In genomic region chr15:65631503-65631902, GRCh38 we compare ENCODE assay signal across 21 cellular contexts. TPM values are rescaled to one million over a fixed set of nuclear protein-coding genes. Genes with fewer than 3 reads are reported as not detected.
DNase-seq lines count a peak whose midpoint lies in the region; ATAC-seq and TF ChIP-seq lines count a peak whose summit lies in the region.
"Had no signal": no experiment of that assay in that cellular context is flagged by ENCODE, and none has a peak within 500 bp of the region (broad histone marks: within the 10 kb centered on the region; RNA-seq: fewer than 3 reads in every experiment).

No MANE protein-coding gene starts in this region.

- no peak overlapping the region for H3K23ac ChIP-seq in mesenchymal stem cell (ENCODE audit: low read length in 2 of 2)

- peak overlapping the region; percentile 50 for H3K4me2 ChIP-seq in OCI-LY3 (ENCODE audit: low read length)
- H3K4me2 ChIP-seq in mesenchymal stem cell (ENCODE audit: low read length, poor library complexity, severe bottlenecking) = no peak overlapping the region

- no peak overlapping the region for H3K9ac ChIP-seq in OCI-LY3 (ENCODE audit: low read length)
- no peak overlapping the region for H3K9ac ChIP-seq in mesenchymal stem cell (ENCODE audit: low read length)

- no peak overlapping the region for H2AK5ac ChIP-seq in mesenchymal stem cell (ENCODE audit: low read length, severe bottlenecking)

- H3K27me3 ChIP-seq in CD4-positive, CD25-positive, alpha-beta regulatory T cell (ENCODE audit: control insufficient read depth, insufficient read depth, low read length) = no peaks in the 10 kb centered on the region
- H3K27me3 ChIP-seq in OCI-LY3 (ENCODE audit: low read depth, low read length) (peaks cover 83% of the 10 kb centered on the region), mesenchymal stem cell (ENCODE audit: control insufficient read depth in 1 of 2, insufficient read depth in 1 of 2, low read length in 2 of 2) (no peaks in the 10 kb centered on the region)
- H3K27me3 ChIP-seq: breast epithelium, ovary had no signal

- H3K36me3 Mint-ChIP-seq in CD4-positive, CD25-positive, alpha-beta regulatory T cell = peaks cover 21% of the 10 kb centered on the region
- H3K36me3 Mint-ChIP-seq: WTC11 had no signal

- no peak overlapping the region for H2BK5ac ChIP-seq in mesenchymal stem cell (ENCODE audit: low read depth, low read length, poor library complexity, severe bottlenecking)

- peak overlapping the region; percentile 6 to 79 (median 45) for H3K27ac Mint-ChIP-seq in CD4-positive, CD25-positive, alpha-beta regulatory T cell
- H3K27ac Mint-ChIP-seq: dendritic cell treated with granulocyte-macrophage colony-stimulating factor and Interleukin-4, amounts not matched to agents 40 ng/mL and 50 ng/mL, for 4 days; WTC11 had no signal

- H3K4me3 ChIP-seq in CD4-positive, CD25-positive, alpha-beta regulatory T cell (ENCODE audit: low read depth, low read length) = peak overlapping the region; percentile 76
- H3K4me3 ChIP-seq in OCI-LY3 (ENCODE audit: low read length) (peak overlapping the region; percentile 10; the same call in 1 of the 2 replicates), mesenchymal stem cell (ENCODE audit: insufficient read depth in 1 of 2, low read depth in 1 of 2, low read length in 2 of 2) (no peak overlapping the region)
- H3K4me3 ChIP-seq: breast epithelium, ovary had no signal

- H2AFZ ChIP-seq in OCI-LY3 (ENCODE audit: low read depth, low read length) (no peak overlapping the region), mesenchymal stem cell (ENCODE audit: low read depth, low read length) (no peak overlapping the region)

- no peak overlapping the region for H2BK15ac ChIP-seq in mesenchymal stem cell (ENCODE audit: low read depth, poor library complexity, severe bottlenecking)

- H3K36me3 ChIP-seq in CD4-positive, CD25-positive, alpha-beta regulatory T cell (ENCODE audit: control insufficient read depth, insufficient read depth, low read length) = no peaks in the 10 kb centered on the region
- H3K36me3 ChIP-seq in OCI-LY3 (replicated peaks; ENCODE audit: low read depth, low read length) (no peaks in the 10 kb centered on the region), mesenchymal stem cell (ENCODE audit: control insufficient read depth in 1 of 2, insufficient read depth in 2 of 2, low read depth in 1 of 2, low read length in 2 of 2) (no peaks in the 10 kb centered on the region)
- H3K36me3 ChIP-seq: breast epithelium, ovary had no signal

- H3K18ac ChIP-seq in mesenchymal stem cell (ENCODE audit: low read depth in 1 of 2, low read length in 2 of 2) = no peak overlapping the region

- H3K4me1 Mint-ChIP-seq in CD4-positive, CD25-positive, alpha-beta regulatory T cell = peaks cover 5 to 30% (median 15%) of the 10 kb centered on the region in 4 donors

- H3K14ac ChIP-seq in mesenchymal stem cell (ENCODE audit: low read length in 2 of 2) = no peak overlapping the region

- no peak overlapping the region for H4K8ac ChIP-seq in mesenchymal stem cell (ENCODE audit: low read length)

- peak overlapping the region; percentile 37 to 76 (median 70) for H3K4me3 Mint-ChIP-seq in CD4-positive, CD25-positive, alpha-beta regulatory T cell
- H3K4me3 Mint-ChIP-seq: dendritic cell treated with granulocyte-macrophage colony-stimulating factor and Interleukin-4, amounts not matched to agents 40 ng/mL and 50 ng/mL, for 4 days; WTC11 had no signal

- H3K9me3 Mint-ChIP-seq in CD4-positive, CD25-positive, alpha-beta regulatory T cell = no peaks in the 10 kb centered on the region
- H3K9me3 Mint-ChIP-seq: dendritic cell treated with granulocyte-macrophage colony-stimulating factor and Interleukin-4, amounts not matched to agents 40 ng/mL and 50 ng/mL, for 4 days; WTC11 had no signal

- H3K27me3 Mint-ChIP-seq in CD4-positive, CD25-positive, alpha-beta regulatory T cell = no peaks in the 10 kb centered on the region
- H3K27me3 Mint-ChIP-seq: dendritic cell treated with granulocyte-macrophage colony-stimulating factor and Interleukin-4, amounts not matched to agents 40 ng/mL and 50 ng/mL, for 4 days had no signal

- H2BK120ac ChIP-seq in mesenchymal stem cell (ENCODE audit: low read depth, low read length) = no peak overlapping the region

- H3K4me1 ChIP-seq in CD4-positive, CD25-positive, alpha-beta regulatory T cell (ENCODE audit: control insufficient read depth, insufficient read depth, low read length, poor library complexity, severe bottlenecking) = peaks cover 13% of the 10 kb centered on the region
- H3K4me1 ChIP-seq in OCI-LY3 (ENCODE audit: low read length) = peaks cover 18% of the 10 kb centered on the region
- H3K4me1 ChIP-seq in mesenchymal stem cell (ENCODE audit: control insufficient read depth, insufficient read depth, low read depth, low read length) = no peaks in the 10 kb centered on the region
- H3K4me1 ChIP-seq: breast epithelium had no signal

- DNase-seq in CD4-positive, CD25-positive, alpha-beta regulatory T cell = peak in 1 of 3 donors; percentile 44
- DNase-seq in mesenchymal stem cell (no peak), NCI-H446 (lab: John Stamatoyannopoulos, UW) (no peak), glomerular visceral epithelial cell (ENCODE audit: extremely low spot score) (no peak)
- DNase-seq: activated effector memory CD4-positive, alpha-beta T cell treated with anti-CD3 and anti-CD28 coated beads, Interleukin-2, amount 50 U/mL, for 16 hours; DMS53; foreskin fibroblast; NCI-H1417 treated with DMSO at 0.1 percent for 48 hours; NCI-H526 treated with DMSO at 0.1 percent for 48 hours; ovary; right cardiac atrium had no signal

- no peak overlapping the region for H3K4ac ChIP-seq in mesenchymal stem cell (ENCODE audit: low read depth in 1 of 2, low read length in 2 of 2)

- ATAC-seq in CD4-positive, CD25-positive, alpha-beta regulatory T cell (ENCODE audit: low read depth in 2 of 2) = peak; percentile 25 to 36
- ATAC-seq in GM18502 (IDR thresholded peaks at IDR 0.05; ENCODE audit: poor library complexity, unreplicated experiment) (peak; percentile 46), GM21447 (IDR thresholded peaks at IDR 0.05; ENCODE audit: unreplicated experiment) (peak; percentile 55), HG03095 (IDR thresholded peaks at IDR 0.05; ENCODE audit: unreplicated experiment) (no peak)
- ATAC-seq: HCT116, right cardiac atrium, Right ventricle myocardium inferior, WTC11 had no signal

- peaks cover 81% of the 10 kb centered on the region for H4K20me1 ChIP-seq in OCI-LY3 (ENCODE audit: insufficient read depth, low read length)

- H4K91ac ChIP-seq in mesenchymal stem cell (ENCODE audit: low read length) = no peak overlapping the region

- TF ChIP-seq CTCF in OCI-LY3 (IDR thresholded peaks at IDR 0.05; ENCODE audit: low read depth, low read length) = no peak

- no peaks in the 10 kb centered on the region for H3K79me2 ChIP-seq in OCI-LY3 (ENCODE audit: low read length)

- peak overlapping the region; percentile 35 for H3K27ac ChIP-seq in CD4-positive, CD25-positive, alpha-beta regulatory T cell (ENCODE audit: insufficient read depth, low read length, poor library complexity, severe bottlenecking)
- H3K27ac ChIP-seq in OCI-LY3 (ENCODE audit: low read length) (no peak overlapping the region), mesenchymal stem cell (ENCODE audit: low read length, poor library complexity, severe bottlenecking) (no peak overlapping the region)
- H3K27ac ChIP-seq: breast epithelium, epithelial cell of prostate, ovary had no signal

- no peak overlapping the region for H2BK12ac ChIP-seq in mesenchymal stem cell (ENCODE audit: low read length in 2 of 2)

- no peaks in the 10 kb centered on the region for H3K79me1 ChIP-seq in mesenchymal stem cell (replicated peaks; ENCODE audit: low read length, poor library complexity, severe bottlenecking)

- no peaks in the 10 kb centered on the region for H3K9me3 ChIP-seq in CD4-positive, CD25-positive, alpha-beta regulatory T cell (ENCODE audit: control insufficient read depth in 2 of 2, low read length in 2 of 2)
- H3K9me3 ChIP-seq in OCI-LY3 (ENCODE audit: insufficient read depth, low read length) = no peaks in the 10 kb centered on the region
- H3K9me3 ChIP-seq in mesenchymal stem cell (ENCODE audit: control insufficient read depth, low read length) = no peaks in the 10 kb centered on the region
- H3K9me3 ChIP-seq: breast epithelium, ovary had no signal

- 95% methylated on average over 6 of the region's 6 CpGs for WGBS in mesenchymal stem cell

RNA-seq across cellular contexts. Expression of gene SLC24A1, which starts 9.8 kb away (rescaled TPM):
- total RNA-seq in CD4-positive, CD25-positive, alpha-beta regulatory T cell = 5.2 TPM
- 1 to 10 TPM; 1.5 to 3.8 (median 2.0) TPM for polyA plus RNA-seq in CD4-positive, CD25-positive, alpha-beta regulatory T cell
- polyA plus RNA-seq in mesenchymal stem cell (2013, experiment 1 of 2) = 6.1 TPM
- polyA plus RNA-seq in mesenchymal stem cell (2013, experiment 2 of 2) = 5.1 TPM

RNA-seq across cellular contexts. Expression of gene INTS14, which starts 20.6 kb away (rescaled TPM):
- 22.7 TPM for total RNA-seq in CD4-positive, CD25-positive, alpha-beta regulatory T cell
- polyA plus RNA-seq in CD4-positive, CD25-positive, alpha-beta regulatory T cell = 10 to 100 TPM; 28.2 to 40.6 (median 33.2) TPM
- 22.2 TPM for polyA plus RNA-seq in mesenchymal stem cell (2013, experiment 1 of 2)
- polyA plus RNA-seq in mesenchymal stem cell (2013, experiment 2 of 2) = 22.1 TPM

Comparison
In these comparisons a context has a peak if more than half of its experiments do, and no peak if none do; other contexts are left out.
1. H3K4me3 ChIP-seq: peak in CD4-positive, CD25-positive, alpha-beta regulatory T cell (single experiment) and OCI-LY3 (single experiment); none in mesenchymal stem cell (0 of 2).